9 cellular contexts compared by ENCODE assay signal in the genomic region with DNA sequence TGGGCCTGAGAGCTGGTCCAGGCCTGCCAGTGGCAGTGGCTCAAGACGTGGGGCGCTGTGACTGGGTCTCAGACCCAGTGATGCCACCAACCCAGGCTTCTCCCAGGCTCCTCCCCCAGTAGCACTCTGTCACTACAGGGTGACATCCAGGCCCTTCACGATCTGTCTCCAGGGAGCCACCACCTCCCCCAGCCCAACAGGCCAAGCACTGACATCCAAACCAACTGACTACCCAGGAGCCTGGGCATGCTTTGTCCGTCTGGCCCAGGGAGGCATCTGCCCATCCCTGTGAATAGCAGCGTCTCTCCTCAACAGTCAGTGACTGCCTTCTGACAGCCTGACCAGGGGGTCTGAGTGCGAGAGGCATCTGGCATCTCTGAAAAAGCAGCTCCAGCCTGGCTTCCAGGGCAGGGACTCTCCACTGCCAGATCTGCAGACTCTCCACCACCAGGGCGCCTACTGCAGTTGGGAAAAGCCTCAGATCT. TPM values are rescaled to one million over a fixed set of nuclear protein-coding genes. Genes with fewer than 3 reads are reported as not detected.
DNase-seq lines count a peak whose midpoint lies in the region; ATAC-seq and TF ChIP-seq lines count a peak whose summit lies in the region.
"Had no signal": no experiment of that assay in that cellular context is flagged by ENCODE, and none has a peak within 500 bp of the region (broad histone marks: within the 10 kb centered on the region; RNA-seq: fewer than 3 reads in every experiment).

No MANE protein-coding gene starts in this region.

- CTCF ChIA-PET in activated naive CD4-positive, alpha-beta T cell treated with anti-CD3 and anti-CD28 coated beads for 36 hours (lab: Charles Lee): interaction anchor here (0.6 to 10.8 kb wide), 2 partner anchors 69 to 130 kb away, joined by 4 to 201 read pairs; no protein-coding TSS in a partner anchor
- CTCF ChIA-PET in mammary epithelial cell (lab: Charles Lee; ENCODE audit: low non-redundant PET): no interaction called here

- no peak for TF ChIP-seq POLR2A in upper lobe of left lung (IDR thresholded peaks at IDR 0.05)

- ATAC-seq in upper lobe of left lung (ENCODE audit: low FRiP score in 2 of 2) (no peak), GM18520 (IDR thresholded peaks at IDR 0.05; ENCODE audit: unreplicated experiment) (no peak), GM19397 (IDR thresholded peaks at IDR 0.05; ENCODE audit: unreplicated experiment) (no peak)

- TF ChIP-seq CTCF in mammary epithelial cell (conservative IDR thresholded peaks at IDR 0.05 in 1 of 2, IDR thresholded peaks at IDR 0.05 in 1 of 2; ENCODE audit: extremely low read depth in 1 of 2, insufficient read depth in 1 of 2, low read depth in 1 of 2, low read length in 2 of 2) (no peak), upper lobe of left lung (IDR thresholded peaks at IDR 0.05) (no peak)

- peaks cover 11% of the 10 kb centered on the region for H3K4me1 Mint-ChIP-seq in activated naive CD4-positive, alpha-beta T cell treated with anti-CD3 and anti-CD28 coated beads for 36 hours (ENCODE audit: low read depth)

- no peak overlapping the region for H3K4me3 ChIP-seq in mammary epithelial cell (replicated peaks in 1 of 3; ENCODE audit: insufficient read depth in 1 of 3, low read depth in 2 of 3, low read length in 3 of 3)
- H3K4me3 ChIP-seq in mucosa of rectum (ENCODE audit: low read length in 2 of 2): peak overlapping the region in 1 of 2 donors; percentile 59
- peak overlapping the region in 1 of 4 donors; percentile 46 for H3K4me3 ChIP-seq in upper lobe of left lung

- H3K27me3 ChIP-seq in mammary epithelial cell (ENCODE audit: insufficient read depth, low read length) (no peaks in the 10 kb centered on the region), mucosa of rectum (ENCODE audit: control insufficient read depth in 2 of 2, insufficient read depth in 2 of 2, low read length in 2 of 2) (no peaks in the 10 kb centered on the region), upper lobe of left lung (no peaks in the 10 kb centered on the region)

- H3K9me3 ChIP-seq in mammary epithelial cell (replicated peaks; ENCODE audit: insufficient read depth, low read length) (no peaks in the 10 kb centered on the region), mucosa of rectum (ENCODE audit: control insufficient read depth in 2 of 2, low read length in 2 of 2) (no peaks in the 10 kb centered on the region), upper lobe of left lung (no peaks in the 10 kb centered on the region)

- peaks cover 16% of the 10 kb centered on the region for H3K4me1 ChIP-seq in mammary epithelial cell (ENCODE audit: insufficient read depth, low read length)
- H3K4me1 ChIP-seq in mucosa of rectum (ENCODE audit: control insufficient read depth in 2 of 2, insufficient read depth in 2 of 2, low read length in 2 of 2): peaks cover 16 to 18% of the 10 kb centered on the region in 2 donors
- H3K4me1 ChIP-seq in upper lobe of left lung: peaks cover 15 to 35% (median 30%) of the 10 kb centered on the region in 4 donors

- no peaks in the 10 kb centered on the region for H4K20me1 ChIP-seq in mammary epithelial cell (ENCODE audit: insufficient read depth, low read length)

- no peak overlapping the region for H3K4me2 ChIP-seq in mammary epithelial cell (ENCODE audit: insufficient read depth, low read depth, low read length)

- in situ Hi-C loops in mammary epithelial cell (cut with MboI; ENCODE audit: low sequenced_read_pairs in 2 of 2): no loop called here

- H3K36me3 ChIP-seq in mammary epithelial cell (ENCODE audit: insufficient read depth, low read length) (no peaks in the 10 kb centered on the region), mucosa of rectum (ENCODE audit: control insufficient read depth in 2 of 2, insufficient read depth in 2 of 2, low read length in 2 of 2) (no peaks in the 10 kb centered on the region), upper lobe of left lung (no peaks in the 10 kb centered on the region)

- DNase-seq in activated naive CD4-positive, alpha-beta T cell treated with anti-CD3 and anti-CD28 coated beads for 36 hours: no peak
- DNase-seq in activated naive CD4-positive, alpha-beta T cell treated with Interleukin-2 at 50 U/mL for 16 hours: no peak
- DNase-seq in mammary epithelial cell (no peak), upper lobe of left lung (no peak), A172 (ENCODE audit: low spot score) (no peak)

- WGBS in mammary epithelial cell (ENCODE audit: low coverage, missing lambda C conversion rate): 94% methylated on average over 6 of the region's 7 CpGs
- WGBS in upper lobe of left lung, 2 donors: 82 to 92% methylated on average over 4 to 5 of the region's 7 CpGs

- no peaks in the 10 kb centered on the region for H3K79me2 ChIP-seq in mammary epithelial cell (ENCODE audit: insufficient read depth, low read length)

- H2AFZ ChIP-seq in mammary epithelial cell (ENCODE audit: low read depth, low read length): no peak overlapping the region

- H3K27me3 Mint-ChIP-seq in activated naive CD4-positive, alpha-beta T cell treated with anti-CD3 and anti-CD28 coated beads for 36 hours (ENCODE audit: low read depth): no peaks in the 10 kb centered on the region

- no peaks in the 10 kb centered on the region for H3K36me3 Mint-ChIP-seq in activated naive CD4-positive, alpha-beta T cell treated with anti-CD3 and anti-CD28 coated beads for 36 hours (ENCODE audit: low read depth)

- H3K27ac Mint-ChIP-seq in activated naive CD4-positive, alpha-beta T cell treated with anti-CD3 and anti-CD28 coated beads for 36 hours: no peak overlapping the region

- no peak for TF ChIP-seq EP300 in upper lobe of left lung (IDR thresholded peaks at IDR 0.05)

- H3K9me3 Mint-ChIP-seq in activated naive CD4-positive, alpha-beta T cell treated with anti-CD3 and anti-CD28 coated beads for 36 hours: no peaks in the 10 kb centered on the region

- H3K9ac ChIP-seq in mammary epithelial cell (ENCODE audit: insufficient read depth, low read length): peak overlapping the region; percentile 89
- peak overlapping the region; percentile 74 to 96 for H3K9ac ChIP-seq in mucosa of rectum (ENCODE audit: low read depth in 1 of 2, low read length in 2 of 2)

- BruUV-seq in mammary epithelial cell (replicated peaks; lab: Mats Ljungman, UMichigan): no TSS peak

- intact Hi-C loops in activated naive CD4-positive, alpha-beta T cell treated with anti-CD3 and anti-CD28 coated beads for 36 hours (cut with micrococcal nuclease): no loop called here
- intact Hi-C loops in mammary epithelial cell (cut with micrococcal nuclease): no loop called here

- peak overlapping the region; percentile 27 for H3K4me3 Mint-ChIP-seq in activated naive CD4-positive, alpha-beta T cell treated with anti-CD3 and anti-CD28 coated beads for 36 hours

- dilution Hi-C loops in mammary epithelial cell (cut with HindIII; ENCODE audit: low sequenced_read_pairs): no loop called here

- H3K27ac ChIP-seq in mammary epithelial cell (ENCODE audit: insufficient read depth, low read depth, low read length) (peak overlapping the region; percentile 96), mucosa of rectum (ENCODE audit: low read depth in 2 of 2, low read length in 2 of 2) (peak overlapping the region; percentile 95 to 98), upper lobe of left lung (peak overlapping the region; percentile 97 to 100 (median 98))

RNA-seq across cellular contexts. Expression of a gene that starts 13.0 kb away (rescaled TPM):
- not detected for total RNA-seq in activated naive CD4-positive, alpha-beta T cell treated with anti-CD3 and anti-CD28 coated beads for 36 hours
- total RNA-seq in mammary epithelial cell (not detected), upper lobe of left lung (not detected)
- not detected for polyA plus RNA-seq in mammary epithelial cell
- not detected for polyA minus RNA-seq in mammary epithelial cell
- not detected in 2 replicates for total RNA-seq in A172 (2014; rRNA removed; shearing (Covaris generic))
- total RNA-seq: renal cortical epithelial cell had no signal
